1 cellular context compared by ENCODE assay signal in the genomic region with DNA sequence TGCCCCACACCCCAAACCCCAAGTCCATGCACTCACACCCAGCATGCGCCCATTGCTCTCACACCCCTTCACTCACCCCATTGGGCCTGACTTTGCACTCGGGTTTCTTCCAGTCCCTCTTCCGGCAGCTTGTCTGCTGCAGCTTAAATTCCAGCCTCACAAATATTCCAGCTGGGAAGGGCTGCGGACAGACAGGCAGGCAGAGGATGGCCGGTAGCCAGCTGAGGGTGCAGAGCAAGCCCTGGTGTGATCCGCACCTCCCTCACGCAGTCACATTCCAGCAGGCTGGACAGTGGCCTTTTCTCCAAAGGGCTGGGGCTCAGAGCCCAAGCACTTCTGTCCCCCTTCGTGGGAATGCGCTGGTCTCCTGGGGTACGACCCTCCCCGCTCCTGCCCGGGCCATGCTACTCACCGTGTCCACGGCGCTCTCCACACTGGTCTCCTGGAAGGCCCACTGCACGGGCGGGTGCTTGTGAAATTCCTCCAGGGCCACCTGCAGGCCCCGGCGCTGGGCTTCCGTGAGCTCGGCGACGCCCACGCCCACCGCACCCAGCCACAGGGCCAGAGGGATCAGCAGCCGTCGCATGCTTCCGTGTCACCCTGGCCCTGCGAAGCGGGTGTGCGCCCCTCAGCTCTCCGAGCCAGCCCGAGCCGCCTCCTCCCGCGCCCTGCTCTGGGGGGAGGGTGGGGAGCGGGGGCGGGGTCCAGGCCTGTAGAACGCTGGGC.
TF ChIP-seq lines count a peak whose summit lies in the region.

No MANE protein-coding gene starts in this region.

TF ChIP-seq in HepG2, 621 proteins besides CTCF, POLR2A, EP300 and RAD21 (continued from another document and continues in another):
- no peak for TF ChIP-seq ARNTL (CRISPR knock-in tag; IDR thresholded peaks at IDR 0.05)
- TF ChIP-seq SMAD1 (CRISPR knock-in tag; IDR thresholded peaks at IDR 0.05; ENCODE audit: borderline replicate concordance, low read depth): 0 out of 2 replicates have a peak, but pooled peaks have one; percentile 56
- TF ChIP-seq ZBTB38 (CRISPR knock-in tag; IDR thresholded peaks at IDR 0.05): 0 out of 2 replicates have a peak, but pooled peaks have one; percentile 24
- TF ChIP-seq HMGXB4 (CRISPR knock-in tag; IDR thresholded peaks at IDR 0.05; ENCODE audit: borderline replicate concordance in 1 of 2, low read depth in 1 of 2): peak; percentile 23 to 48; a peak in 1 of 4 replicates
- TF ChIP-seq GATAD1 (CRISPR knock-in tag; IDR thresholded peaks at IDR 0.05): no peak; the same call in 1 of the 2 replicates
- no peak for TF ChIP-seq NFIC (IDR thresholded peaks at IDR 0.05; ENCODE audit: low read length)
- no peak for TF ChIP-seq RAD51 (IDR thresholded peaks at IDR 0.05; ENCODE audit: borderline replicate concordance)
- no peak for TF ChIP-seq TCF7 (IDR thresholded peaks at IDR 0.05; ENCODE audit: low read depth)
- 0 out of 2 replicates have a peak, but pooled peaks have one; percentile 22 for TF ChIP-seq RNF2 (conservative IDR thresholded peaks at IDR 0.05; ENCODE audit: low read depth)
- TF ChIP-seq, protein P1, sequence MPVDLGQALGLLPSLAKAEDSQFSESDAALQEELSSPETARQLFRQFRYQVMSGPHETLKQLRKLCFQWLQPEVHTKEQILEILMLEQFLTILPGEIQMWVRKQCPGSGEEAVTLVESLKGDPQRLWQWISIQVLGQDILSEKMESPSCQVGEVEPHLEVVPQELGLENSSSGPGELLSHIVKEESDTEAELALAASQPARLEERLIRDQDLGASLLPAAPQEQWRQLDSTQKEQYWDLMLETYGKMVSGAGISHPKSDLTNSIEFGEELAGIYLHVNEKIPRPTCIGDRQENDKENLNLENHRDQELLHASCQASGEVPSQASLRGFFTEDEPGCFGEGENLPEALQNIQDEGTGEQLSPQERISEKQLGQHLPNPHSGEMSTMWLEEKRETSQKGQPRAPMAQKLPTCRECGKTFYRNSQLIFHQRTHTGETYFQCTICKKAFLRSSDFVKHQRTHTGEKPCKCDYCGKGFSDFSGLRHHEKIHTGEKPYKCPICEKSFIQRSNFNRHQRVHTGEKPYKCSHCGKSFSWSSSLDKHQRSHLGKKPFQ (CRISPR knock-in tag; IDR thresholded peaks at IDR 0.05; ENCODE audit: insufficient replicate concordance): peak; percentile 63
- peak; percentile 79; the same call in 1 of the 2 replicates for TF ChIP-seq ZNF891 (CRISPR knock-in tag; IDR thresholded peaks at IDR 0.05)
- TF ChIP-seq ZNF563 (CRISPR knock-in tag; IDR thresholded peaks at IDR 0.05): peak; percentile 53; the same call in 1 of the 2 replicates
- TF ChIP-seq ZNF292 (CRISPR knock-in tag; IDR thresholded peaks at IDR 0.05; ENCODE audit: borderline replicate concordance, low read depth): peak; percentile 88
- no peak for TF ChIP-seq SMAD9 (CRISPR knock-in tag; IDR thresholded peaks at IDR 0.05)
- peak; percentile 18; the same call in 1 of the 2 replicates for TF ChIP-seq PHF8 (CRISPR knock-in tag; IDR thresholded peaks at IDR 0.05)
- TF ChIP-seq ZFAT (CRISPR knock-in tag; conservative IDR thresholded peaks at IDR 0.05): no peak
- TF ChIP-seq ZNF441 (CRISPR knock-in tag; IDR thresholded peaks at IDR 0.05; ENCODE audit: borderline replicate concordance): no peak
- TF ChIP-seq ZBTB14 (CRISPR knock-in tag; IDR thresholded peaks at IDR 0.05): 0 out of 2 replicates have a peak, but pooled peaks have one; percentile 32
- TF ChIP-seq GMEB1 (CRISPR knock-in tag; IDR thresholded peaks at IDR 0.05; ENCODE audit: borderline replicate concordance): no peak
- TF ChIP-seq ZNF430 (CRISPR knock-in tag; IDR thresholded peaks at IDR 0.05): peak; percentile 51; the same call in 1 of the 2 replicates
- TF ChIP-seq ZNF335 (CRISPR knock-in tag; IDR thresholded peaks at IDR 0.05): no peak
- TF ChIP-seq ZNF644 (CRISPR knock-in tag; IDR thresholded peaks at IDR 0.05; ENCODE audit: low read depth): no peak
- TF ChIP-seq HDAC2 (CRISPR knock-in tag; IDR thresholded peaks at IDR 0.05): peak; percentile 38; the same call in 1 of the 2 replicates
- TF ChIP-seq ZNF230 (CRISPR knock-in tag; IDR thresholded peaks at IDR 0.05): no peak
- TF ChIP-seq MYC (CRISPR knock-in tag; IDR thresholded peaks at IDR 0.05; ENCODE audit: borderline replicate concordance): peak; percentile 48; the same call in 1 of the 2 replicates
- TF ChIP-seq KLF6 (CRISPR knock-in tag; IDR thresholded peaks at IDR 0.05): peak; percentile 29; the same call in 1 of the 2 replicates
- TF ChIP-seq, protein P2, sequence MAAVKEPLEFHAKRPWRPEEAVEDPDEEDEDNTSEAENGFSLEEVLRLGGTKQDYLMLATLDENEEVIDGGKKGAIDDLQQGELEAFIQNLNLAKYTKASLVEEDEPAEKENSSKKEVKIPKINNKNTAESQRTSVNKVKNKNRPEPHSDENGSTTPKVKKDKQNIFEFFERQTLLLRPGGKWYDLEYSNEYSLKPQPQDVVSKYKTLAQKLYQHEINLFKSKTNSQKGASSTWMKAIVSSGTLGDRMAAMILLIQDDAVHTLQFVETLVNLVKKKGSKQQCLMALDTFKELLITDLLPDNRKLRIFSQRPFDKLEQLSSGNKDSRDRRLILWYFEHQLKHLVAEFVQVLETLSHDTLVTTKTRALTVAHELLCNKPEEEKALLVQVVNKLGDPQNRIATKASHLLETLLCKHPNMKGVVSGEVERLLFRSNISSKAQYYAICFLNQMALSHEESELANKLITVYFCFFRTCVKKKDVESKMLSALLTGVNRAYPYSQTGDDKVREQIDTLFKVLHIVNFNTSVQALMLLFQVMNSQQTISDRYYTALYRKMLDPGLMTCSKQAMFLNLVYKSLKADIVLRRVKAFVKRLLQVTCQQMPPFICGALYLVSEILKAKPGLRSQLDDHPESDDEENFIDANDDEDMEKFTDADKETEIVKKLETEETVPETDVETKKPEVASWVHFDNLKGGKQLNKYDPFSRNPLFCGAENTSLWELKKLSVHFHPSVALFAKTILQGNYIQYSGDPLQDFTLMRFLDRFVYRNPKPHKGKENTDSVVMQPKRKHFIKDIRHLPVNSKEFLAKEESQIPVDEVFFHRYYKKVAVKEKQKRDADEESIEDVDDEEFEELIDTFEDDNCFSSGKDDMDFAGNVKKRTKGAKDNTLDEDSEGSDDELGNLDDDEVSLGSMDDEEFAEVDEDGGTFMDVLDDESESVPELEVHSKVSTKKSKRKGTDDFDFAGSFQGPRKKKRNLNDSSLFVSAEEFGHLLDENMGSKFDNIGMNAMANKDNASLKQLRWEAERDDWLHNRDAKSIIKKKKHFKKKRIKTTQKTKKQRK (IDR thresholded peaks at IDR 0.05; ENCODE audit: low read length): no peak
- peak; percentile 12; the same call in 1 of the 2 replicates for TF ChIP-seq ZNF574 (CRISPR knock-in tag; IDR thresholded peaks at IDR 0.05)
- no peak for TF ChIP-seq TSC22D2 (CRISPR knock-in tag; IDR thresholded peaks at IDR 0.05; ENCODE audit: borderline replicate concordance)
- 0 out of 2 replicates have a peak, but pooled peaks have one; percentile 36 for TF ChIP-seq ZNF296 (CRISPR knock-in tag; conservative IDR thresholded peaks at IDR 0.05)
- no peak for TF ChIP-seq ZFP90 (CRISPR knock-in tag; IDR thresholded peaks at IDR 0.05; ENCODE audit: borderline replicate concordance)
- TF ChIP-seq LCORL (IDR thresholded peaks at IDR 0.05): no peak
- peak; percentile 65 for TF ChIP-seq LCORL (CRISPR knock-in tag; IDR thresholded peaks at IDR 0.05)
- TF ChIP-seq, protein P3, sequence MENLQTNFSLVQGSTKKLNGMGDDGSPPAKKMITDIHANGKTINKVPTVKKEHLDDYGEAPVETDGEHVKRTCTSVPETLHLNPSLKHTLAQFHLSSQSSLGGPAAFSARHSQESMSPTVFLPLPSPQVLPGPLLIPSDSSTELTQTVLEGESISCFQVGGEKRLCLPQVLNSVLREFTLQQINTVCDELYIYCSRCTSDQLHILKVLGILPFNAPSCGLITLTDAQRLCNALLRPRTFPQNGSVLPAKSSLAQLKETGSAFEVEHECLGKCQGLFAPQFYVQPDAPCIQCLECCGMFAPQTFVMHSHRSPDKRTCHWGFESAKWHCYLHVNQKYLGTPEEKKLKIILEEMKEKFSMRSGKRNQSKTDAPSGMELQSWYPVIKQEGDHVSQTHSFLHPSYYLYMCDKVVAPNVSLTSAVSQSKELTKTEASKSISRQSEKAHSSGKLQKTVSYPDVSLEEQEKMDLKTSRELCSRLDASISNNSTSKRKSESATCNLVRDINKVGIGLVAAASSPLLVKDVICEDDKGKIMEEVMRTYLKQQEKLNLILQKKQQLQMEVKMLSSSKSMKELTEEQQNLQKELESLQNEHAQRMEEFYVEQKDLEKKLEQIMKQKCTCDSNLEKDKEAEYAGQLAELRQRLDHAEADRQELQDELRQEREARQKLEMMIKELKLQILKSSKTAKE (CRISPR knock-in tag; IDR thresholded peaks at IDR 0.05; ENCODE audit: borderline replicate concordance): peak; percentile 40; the same call in 1 of the 2 replicates
- TF ChIP-seq POLR2AphosphoS2 (IDR thresholded peaks at IDR 0.05; ENCODE audit: low read depth, low read length): no peak
- peak; percentile 70 for TF ChIP-seq ZBTB7B (CRISPR knock-in tag; IDR thresholded peaks at IDR 0.05)
- TF ChIP-seq GPN1 (CRISPR knock-in tag; IDR thresholded peaks at IDR 0.05; ENCODE audit: borderline replicate concordance): no peak
- TF ChIP-seq TAF1 (CRISPR knock-in tag; IDR thresholded peaks at IDR 0.05): peak; percentile 34; the same call in 1 of the 2 replicates
- TF ChIP-seq ZBTB49 (CRISPR knock-in tag; IDR thresholded peaks at IDR 0.05; ENCODE audit: borderline replicate concordance): no peak
- 0 out of 2 replicates have a peak, but pooled peaks have one; percentile 44 for TF ChIP-seq SPEN (CRISPR knock-in tag; IDR thresholded peaks at IDR 0.05; ENCODE audit: low read depth)
- TF ChIP-seq FOXK1 (CRISPR knock-in tag; IDR thresholded peaks at IDR 0.05; ENCODE audit: borderline replicate concordance, low read depth): no peak
- TF ChIP-seq ZFY (CRISPR knock-in tag; IDR thresholded peaks at IDR 0.05): peak; percentile 69
- peak; percentile 72; the same call in 1 of the 2 replicates for TF ChIP-seq NKX3-1 (CRISPR knock-in tag; IDR thresholded peaks at IDR 0.05)
